32 cellular contexts compared by ENCODE assay signal in genomic region chr5:146107901-146108300, GRCh38. TPM values are rescaled to one million over a fixed set of nuclear protein-coding genes. Genes with fewer than 3 reads are reported as not detected.
DNase-seq lines count a peak whose midpoint lies in the region; ATAC-seq, FAIRE-seq and TF ChIP-seq lines count a peak whose summit lies in the region.
"Had no signal": no experiment of that assay in that cellular context is flagged by ENCODE, and none has a peak within 500 bp of the region (broad histone marks: within the 10 kb centered on the region; RNA-seq: fewer than 3 reads in every experiment).

No MANE protein-coding gene starts in this region.

- H3K4me3 Mint-ChIP-seq in astrocyte (ENCODE audit: unreplicated experiment) = no peak overlapping the region
- H3K4me3 Mint-ChIP-seq in MCF 10A (ENCODE audit: unreplicated experiment) = no peak overlapping the region
- H3K4me3 Mint-ChIP-seq: T-helper 2 cell treated with Interferon-gamma antibody and Interleukin-4, amounts not matched to agents 5 μg/mL and 100 μg/mL, for 36 hours had no signal

- no peak overlapping the region for H3K18ac ChIP-seq in IMR-90 (ENCODE audit: low read depth, low read length)

- no TSS peak for BruUV-seq in IMR-90 (replicated peaks; lab: Mats Ljungman, UMichigan)
- BruUV-seq in MCF 10A (replicated peaks; lab: Mats Ljungman, UMichigan) = no TSS peak

- H3K4me1 ChIP-seq in IMR-90 (ENCODE audit: control insufficient read depth, insufficient read depth, low read length) (no peaks in the 10 kb centered on the region), astrocyte (ENCODE audit: insufficient read depth, low read length) (no peaks in the 10 kb centered on the region), BE2C (peaks cover 7% of the 10 kb centered on the region)
- H3K4me1 ChIP-seq: adrenal gland, colonic mucosa, left lung, prostate gland, testis, uterus had no signal

- no peaks in the 10 kb centered on the region for H3K9me3 Mint-ChIP-seq in astrocyte (ENCODE audit: unreplicated experiment)
- H3K9me3 Mint-ChIP-seq in MCF 10A (ENCODE audit: unreplicated experiment) = no peaks in the 10 kb centered on the region
- H3K9me3 Mint-ChIP-seq: T-helper 2 cell treated with Interferon-gamma antibody and Interleukin-4, amounts not matched to agents 5 μg/mL and 100 μg/mL, for 36 hours had no signal

- no peaks in the 10 kb centered on the region for H3K79me2 ChIP-seq in astrocyte (ENCODE audit: insufficient read depth, low read length)

- no peak overlapping the region for H2BK20ac ChIP-seq in IMR-90 (ENCODE audit: low read depth, low read length)

- no peak overlapping the region for H4K8ac ChIP-seq in IMR-90 (ENCODE audit: low read depth in 2 of 2, low read length in 2 of 2)

- H3K9me3 ChIP-seq in IMR-90 (ENCODE audit: control insufficient read depth, insufficient read depth, low read length) = no peaks in the 10 kb centered on the region
- no peaks in the 10 kb centered on the region for H3K9me3 ChIP-seq in astrocyte (ENCODE audit: insufficient read depth, low read depth, low read length)
- no peaks in the 10 kb centered on the region for H3K9me3 ChIP-seq in WERI-Rb-1 (ENCODE audit: severe bottlenecking)
- no peaks in the 10 kb centered on the region for H3K9me3 ChIP-seq in BE2C
- H3K9me3 ChIP-seq: adrenal gland, colonic mucosa, left lung, prostate gland, testis, uterus had no signal

- H3K79me1 ChIP-seq in IMR-90 (ENCODE audit: low read depth in 1 of 2, low read length in 2 of 2) = no peaks in the 10 kb centered on the region

- H3K14ac ChIP-seq in IMR-90 (replicated peaks; ENCODE audit: low read depth, low read length) = no peak overlapping the region

- intact Hi-C loops in IMR-90 (cut with micrococcal nuclease) (no loop called here), MCF 10A (cut with micrococcal nuclease) (no loop called here)

- no peaks in the 10 kb centered on the region for H3K27me3 Mint-ChIP-seq in astrocyte (ENCODE audit: low read depth, unreplicated experiment)
- H3K27me3 Mint-ChIP-seq in MCF 10A (ENCODE audit: insufficient read depth, unreplicated experiment) = no peaks in the 10 kb centered on the region

- H2BK120ac ChIP-seq in IMR-90 (ENCODE audit: low read depth, low read length) = no peak overlapping the region

- no peak overlapping the region for H2BK15ac ChIP-seq in IMR-90 (ENCODE audit: low read depth, low read length)

- no peak overlapping the region for H4K91ac ChIP-seq in IMR-90 (ENCODE audit: insufficient read depth, low read depth, low read length)

- H3K4me3 ChIP-seq in AG04449 (ENCODE audit: low read depth, low read length) = no peak overlapping the region
- no peak overlapping the region for H3K4me3 ChIP-seq in IMR-90 (ENCODE audit: insufficient read depth, low read depth, low read length)
- no peak overlapping the region for H3K4me3 ChIP-seq in astrocyte (ENCODE audit: insufficient read depth, low read depth, low read length)
- H3K4me3 ChIP-seq in fibroblast of pulmonary artery (replicated peaks; ENCODE audit: low read depth, low read length) = no peak overlapping the region
- H3K4me3 ChIP-seq in WERI-Rb-1 (ENCODE audit: low read depth, low read length) = no peak overlapping the region
- no peak overlapping the region for H3K4me3 ChIP-seq in BE2C (ENCODE audit: low read depth, low read length)
- H3K4me3 ChIP-seq: adrenal gland, colonic mucosa, left lung, prostate gland, testis, uterus had no signal

- no peak for TF ChIP-seq RAD21 in IMR-90 (IDR thresholded peaks at IDR 0.05; ENCODE audit: low read length)

- H2AK5ac ChIP-seq in IMR-90 (ENCODE audit: low read depth, low read length) = no peak overlapping the region

- no peaks in the 10 kb centered on the region for H3K27me3 ChIP-seq in IMR-90 (ENCODE audit: control insufficient read depth, insufficient read depth, low read length)
- H3K27me3 ChIP-seq in astrocyte (ENCODE audit: insufficient read depth, low read length) = no peaks in the 10 kb centered on the region
- no peaks in the 10 kb centered on the region for H3K27me3 ChIP-seq in WERI-Rb-1 (ENCODE audit: insufficient read depth, low read depth, severe bottlenecking)
- H3K27me3 ChIP-seq in BE2C = no peaks in the 10 kb centered on the region
- H3K27me3 ChIP-seq: adrenal gland, colonic mucosa, left lung, testis, uterus had no signal

- no peak overlapping the region for H3K27ac Mint-ChIP-seq in astrocyte (ENCODE audit: unreplicated experiment)
- H3K27ac Mint-ChIP-seq in MCF 10A (ENCODE audit: low read depth, unreplicated experiment) = no peak overlapping the region
- H3K27ac Mint-ChIP-seq: T-helper 2 cell treated with Interferon-gamma antibody and Interleukin-4, amounts not matched to agents 5 μg/mL and 100 μg/mL, for 36 hours had no signal

- H3K4ac ChIP-seq in IMR-90 (ENCODE audit: low read depth, low read length) = no peak overlapping the region

- no peaks in the 10 kb centered on the region for H3K9me1 ChIP-seq in IMR-90 (ENCODE audit: insufficient read depth, low read length)

- no CpG with 5 or more reads among the region's 1 CpG for WGBS in IMR-90 (ENCODE audit: extremely low coverage in 2 of 2, insufficient read length in 1 of 2), 2 experiments

- no peak overlapping the region for H2AK9ac ChIP-seq in IMR-90 (replicated peaks; ENCODE audit: low read depth, low read length, poor library complexity)

- no peak overlapping the region for H3K27ac ChIP-seq in IMR-90 (ENCODE audit: insufficient read depth, low read length)
- no peak overlapping the region for H3K27ac ChIP-seq in astrocyte (ENCODE audit: low read depth, low read length)
- no peak overlapping the region for H3K27ac ChIP-seq in WERI-Rb-1
- H3K27ac ChIP-seq: adrenal gland, colonic mucosa, left lung, prostate gland, testis, uterus, VCaP had no signal

- TF ChIP-seq POLR2A in IMR-90 (IDR thresholded peaks at IDR 0.05; ENCODE audit: low read depth, low read length) = no peak

- no peak overlapping the region for H3K23ac ChIP-seq in IMR-90 (ENCODE audit: low read depth, low read length)

- H3K36me3 Mint-ChIP-seq in astrocyte (ENCODE audit: low read depth, unreplicated experiment) = peaks cover 10% of the 10 kb centered on the region
- peaks cover 40% of the 10 kb centered on the region for H3K36me3 Mint-ChIP-seq in MCF 10A (ENCODE audit: insufficient read depth, unreplicated experiment)

- H3K9ac ChIP-seq in IMR-90 (ENCODE audit: low read depth, low read length) = no peak overlapping the region
- no peak overlapping the region for H3K9ac ChIP-seq in astrocyte (ENCODE audit: low read length)

- H4K20me1 ChIP-seq in IMR-90 (ENCODE audit: insufficient read depth, low read length) (no peaks in the 10 kb centered on the region), astrocyte (ENCODE audit: insufficient read depth, low read length) (no peaks in the 10 kb centered on the region)

- H4K5ac ChIP-seq in IMR-90 (ENCODE audit: low read depth, low read length) = no peak overlapping the region

- CTCF ChIA-PET in AG04449 (lab: Yijun Ruan, JAX) = interaction anchor here (1.0 to 1.2 kb wide), 3 partner anchors 18 to 282 kb away, joined by 3 to 4 read pairs (median 3); no protein-coding TSS in a partner anchor
- CTCF ChIA-PET in IMR-90 (lab: Yijun Ruan, JAX) = no interaction called here
- CTCF ChIA-PET in MCF 10A (lab: Yijun Ruan, JAX) = interaction anchor here (0.6 to 1.9 kb wide), 5 partner anchors 23 to 354 kb away, joined by 3 to 6 read pairs (median 3); partner anchors contain the start of gene TCERG1

- DNase-seq in AG04449 (ENCODE audit: low read depth, low spot score) (peak; percentile 12), IMR-90 (peak; percentile 31), astrocyte (ENCODE audit: low read depth) (peak; percentile 4), fibroblast of pulmonary artery (ENCODE audit: low read depth) (peak; percentile 38), MCF 10A (ENCODE audit: unreplicated experiment) (no peak), WERI-Rb-1 (no peak), BE2C (no peak)
- DNase-seq: activated CD4-positive, alpha-beta T cell treated with anti-CD3 and anti-CD28 coated beads for 48 hours; activated gamma-delta T cell treated with Interleukin-2 at 50 U/mL for 16 hours; activated T-cell treated with anti-CD3 and anti-CD28 coated beads, Interleukin-2, amount 50 U/mL, for 1 hour; adrenal gland; colonic mucosa; effector memory CD4-positive, alpha-beta T cell; erythroblast; GDM1; left lung; NCI-H1092; NCI-H187; NCI-H524; Right ventricle myocardium superior; stimulated activated naive CD4-positive, alpha-beta T cell treated with Interleukin-2 at 50 U/mL for 16 hours; testis; uterus had no signal

- no peak for TF ChIP-seq CTCF in AG04449 (IDR thresholded peaks at IDR 0.05; ENCODE audit: insufficient read depth, low read length, missing control alignments)
- TF ChIP-seq CTCF in IMR-90 (conservative IDR thresholded peaks at IDR 0.05; ENCODE audit: low read depth, low read length) = no peak
- TF ChIP-seq CTCF in astrocyte (IDR thresholded peaks at IDR 0.05; ENCODE audit: insufficient read depth, low read depth, low read length) = no peak
- TF ChIP-seq CTCF in fibroblast of pulmonary artery (IDR thresholded peaks at IDR 0.05; ENCODE audit: low read length, missing control alignments) = no peak
- TF ChIP-seq CTCF in MCF 10A (IDR thresholded peaks at IDR 0.05; ENCODE audit: unreplicated experiment) = no peak
- no peak for TF ChIP-seq CTCF in WERI-Rb-1 (IDR thresholded peaks at IDR 0.05; ENCODE audit: low read depth, low read length)
- TF ChIP-seq CTCF in BE2C (IDR thresholded peaks at IDR 0.05; ENCODE audit: low read depth, low read length) = no peak

- H2BK5ac ChIP-seq in IMR-90 (ENCODE audit: low read depth, low read length, poor library complexity, severe bottlenecking) = no peak overlapping the region

- no peak for FAIRE-seq in astrocyte (lab: Jason Lieb, UNC)
- FAIRE-seq: A204.1, bronchial epithelial cell, islet of Langerhans had no signal

- H3K4me2 ChIP-seq in IMR-90 (ENCODE audit: low read depth, low read length) (no peak overlapping the region), astrocyte (ENCODE audit: low read length) (no peak overlapping the region)

- in situ Hi-C loops in IMR-90 (cut with MboI; ENCODE audit: low sequenced_read_pairs) = no loop called here

- H3K36me3 ChIP-seq in IMR-90 (ENCODE audit: control insufficient read depth, insufficient read depth, low read length) (peaks cover 8% of the 10 kb centered on the region), astrocyte (ENCODE audit: insufficient read depth, low read length) (peaks cover 6% of the 10 kb centered on the region), WERI-Rb-1 (peaks cover 8% of the 10 kb centered on the region), BE2C (peaks cover 16% of the 10 kb centered on the region)
- H3K36me3 ChIP-seq: colonic mucosa, prostate gland, uterus had no signal

- no peak overlapping the region for H2AFZ ChIP-seq in IMR-90 (replicated peaks; ENCODE audit: low read length, poor library complexity)
- H2AFZ ChIP-seq in astrocyte (ENCODE audit: low read depth, low read length) = no peak overlapping the region

- ATAC-seq in IMR-90 (ENCODE audit: low read depth) = peak; percentile 48
- ATAC-seq in GM19324 (IDR thresholded peaks at IDR 0.05; ENCODE audit: low FRiP score, unreplicated experiment) = no peak
- ATAC-seq: left lung had no signal

- POLR2A ChIA-PET in AG04449 (lab: Yijun Ruan, JAX) (no interaction called here), IMR-90 (lab: Charles Lee; ENCODE audit: unreplicated experiment) (interaction anchor here (0.5 kb wide), 1 partner anchor 269 kb away, joined by 6 read pairs; no protein-coding TSS in a partner anchor), MCF 10A (lab: Yijun Ruan, JAX) (interaction anchor here (0.7 to 1.1 kb wide), 3 partner anchors 11 to 14 kb away, joined by 3 read pairs; no protein-coding TSS in a partner anchor)

- dilution Hi-C loops in IMR-90 (cut with HindIII; ENCODE audit: low sequenced_read_pairs, unreplicated experiment) = no loop called here

- no peak overlapping the region for H3K56ac ChIP-seq in IMR-90 (ENCODE audit: extremely low read depth, insufficient read depth, low read length)

- H3K4me1 Mint-ChIP-seq in astrocyte (ENCODE audit: low read depth, unreplicated experiment) = no peaks in the 10 kb centered on the region
- H3K4me1 Mint-ChIP-seq in MCF 10A (ENCODE audit: insufficient read depth, unreplicated experiment) = peaks cover 6% of the 10 kb centered on the region

RNA-seq across cellular contexts. Expression of gene PLAC8L1, which starts 2.5 kb away (rescaled TPM):
- total RNA-seq in IMR-90 (2012; rRNA removed) (not detected in 2 replicates), astrocyte (2.0 and 2.7 TPM in 2 replicates), MCF 10A (2022) (2.5 and 3.0 TPM in 2 replicates)
- polyA plus RNA-seq in IMR-90 (2012; rRNA removed) = 0.27 TPM in 1 of 2 replicates, not detected in the other
- polyA plus RNA-seq in IMR-90 (2012; cell fraction: cytosol; rRNA removed) = not detected in 2 replicates
- 0.48 and 1.4 TPM in 2 replicates for polyA plus RNA-seq in IMR-90 (2012; cell fraction: nucleus; rRNA removed; ENCODE audit: low replicate concordance)
- 2.1 TPM for polyA plus RNA-seq in BE2C (2012; ENCODE audit: insufficient read depth, insufficient read length, low read depth)
- total RNA-seq: colonic mucosa, glomerular endothelial cell, LHCN-M2, prostate gland, Right ventricle myocardium superior had no signal

Comparison
In these comparisons a context has a peak if more than half of its experiments do, and no peak if none do; other contexts are left out.
1. DNase-seq: peak in AG04449 (single experiment), IMR-90 (single experiment), astrocyte (single experiment) and fibroblast of pulmonary artery (single experiment); none in MCF 10A (single experiment), WERI-Rb-1 (single experiment) and BE2C (single experiment).